ENCODE assay signal across 8 cellular contexts in genomic region chr2:190069936-190070696, GRCh38. TPM values are rescaled to one million over a fixed set of nuclear protein-coding genes. Genes with fewer than 3 reads are reported as not detected.
DNase-seq lines count a peak whose midpoint lies in the region; ATAC-seq and TF ChIP-seq lines count a peak whose summit lies in the region.

No MANE protein-coding gene starts in this region.

- H3K9me3 ChIP-seq in adrenal gland (replicated peaks in 1 of 3) (no peaks in the 10 kb centered on the region), thoracic aorta (no peaks in the 10 kb centered on the region), sigmoid colon (no peaks in the 10 kb centered on the region)

- peaks cover 2 to 4% (median 3%) of the 10 kb centered on the region in 3 donors for H3K27me3 Mint-ChIP-seq in immature natural killer cell (ENCODE audit: low read depth in 3 of 3)

- H3K27me3 ChIP-seq in adrenal gland, result no peaks in the 10 kb centered on the region
- no peaks in the 10 kb centered on the region for H3K27me3 ChIP-seq in thoracic aorta (replicated peaks; ENCODE audit: insufficient read depth)
- no peaks in the 10 kb centered on the region for H3K27me3 ChIP-seq in sigmoid colon

- ATAC-seq in HG03108 (IDR thresholded peaks at IDR 0.05; ENCODE audit: unreplicated experiment) (peak; percentile 69), thoracic aorta (ENCODE audit: insufficient number of reproducible peaks, low FRiP score, low read depth) (no peak)

- TF ChIP-seq EP300 in sigmoid colon (IDR thresholded peaks at IDR 0.05), result no peak

- H3K4me3 Mint-ChIP-seq in immature natural killer cell, result no peak overlapping the region

- no peaks in the 10 kb centered on the region for H3K4me1 Mint-ChIP-seq in immature natural killer cell

- intact Hi-C loops in adrenal gland (cut with DNase I) (no loop called here), sigmoid colon (cut with DNase I) (loop anchor here (2.0 kb wide), 1 partner anchor 271 kb away; no protein-coding TSS in a partner anchor)

- no peak overlapping the region for H3K27ac Mint-ChIP-seq in immature natural killer cell

- H3K36me3 ChIP-seq in adrenal gland (replicated peaks in 1 of 2) (no peaks in the 10 kb centered on the region), thoracic aorta (no peaks in the 10 kb centered on the region), sigmoid colon (no peaks in the 10 kb centered on the region)

- TF ChIP-seq POLR2A in adrenal gland (IDR thresholded peaks at IDR 0.05) (no peak), sigmoid colon (IDR thresholded peaks at IDR 0.05) (no peak)

- TF ChIP-seq CTCF in adrenal gland (IDR thresholded peaks at IDR 0.05) (peak; percentile 41 to 82 (median 64)), thoracic aorta (IDR thresholded peaks at IDR 0.05) (peak; percentile 41), sigmoid colon (IDR thresholded peaks at IDR 0.05) (peak in 2 of 4 experiments; percentile 37 to 49)

- no peaks in the 10 kb centered on the region for H3K36me3 Mint-ChIP-seq in immature natural killer cell

- 23 to 35% (median 27%) methylated on average over 3 of the region's 3 CpGs for WGBS in adrenal gland, 4 donors
- 61 to 62% methylated on average over 3 of the region's 3 CpGs for WGBS in sigmoid colon, 2 donors

- DNase-seq in stimulated activated CD4-positive, alpha-beta T cell treated with anti-CD3 and anti-CD28 coated beads, Interleukin-12 subunit alpha, Interleukin-12 subunit beta, amount 100 ng/mL, for 4 hours, result peak; percentile 1
- DNase-seq in stimulated activated CD4-positive, alpha-beta T cell treated with anti-CD3 and anti-CD28 coated beads, Interleukin-4, amount 100 ng/mL, for 4 hours, result no peak
- DNase-seq in NCI-H446 treated with DMSO at 0.1 percent for 48 hours (lab: John Stamatoyannopoulos, UW) (peak; percentile 47), adrenal gland (peak; percentile 41 to 75 (median 59)), immature natural killer cell (peak in 2 of 3 donors; percentile 9 to 33), thoracic aorta (ENCODE audit: low spot score) (no peak), sigmoid colon (no peak)

- H3K27ac ChIP-seq in adrenal gland, result no peak overlapping the region
- no peak overlapping the region for H3K27ac ChIP-seq in thoracic aorta
- H3K27ac ChIP-seq in sigmoid colon, result no peak overlapping the region

- H3K4me1 ChIP-seq in adrenal gland (replicated peaks in 1 of 2), result peaks cover 12% of the 10 kb centered on the region in 2 donors
- peaks cover 5 to 8% of the 10 kb centered on the region in 2 donors for H3K4me1 ChIP-seq in thoracic aorta (ENCODE audit: control insufficient read depth in 1 of 2, low read depth in 2 of 2)
- H3K4me1 ChIP-seq in sigmoid colon, result peaks cover 0 to 3% (median 0%) of the 10 kb centered on the region in 4 donors

- peaks cover 0 to 2% (median 0%) of the 10 kb centered on the region in 6 donors for H3K9me3 Mint-ChIP-seq in immature natural killer cell

- H3K4me3 ChIP-seq in adrenal gland, result no peak overlapping the region
- no peak overlapping the region for H3K4me3 ChIP-seq in thoracic aorta
- no peak overlapping the region for H3K4me3 ChIP-seq in sigmoid colon

RNA-seq across cellular contexts. Expression of gene MSTN, which starts 7.6 kb away (rescaled TPM):
- total RNA-seq in adrenal gland (1 to 10 TPM in 1 of 8 donors, under 1 TPM in 6, not detected in 1; 0.14 to 1.1 (median 0.30) TPM), thoracic aorta (1 to 10 TPM in 1 of 2 donors, under 1 TPM in 1; 0.27 to 1.3 TPM), sigmoid colon (under 1 TPM; 0.33 to 0.83 (median 0.56) TPM)
- polyA plus RNA-seq in adrenal gland (1 to 10 TPM in 1 of 3 donors, under 1 TPM in 2; 0.57 to 1.7 (median 0.97) TPM), immature natural killer cell (not detected), sigmoid colon (under 1 TPM in 1 of 3 donors, not detected in 2; 0.13 TPM)

Comparison
In these comparisons a context has a peak if more than half of its experiments do, and no peak if none do; other contexts are left out.
1. DNase-seq: peak in stimulated activated CD4-positive, alpha-beta T cell treated with anti-CD3 and anti-CD28 coated beads, Interleukin-12 subunit alpha, Interleukin-12 subunit beta, amount 100 ng/mL, for 4 hours (single experiment), NCI-H446 treated with DMSO at 0.1 percent for 48 hours (single experiment), adrenal gland (7 of 7) and immature natural killer cell (2 of 3); none in stimulated activated CD4-positive, alpha-beta T cell treated with anti-CD3 and anti-CD28 coated beads, Interleukin-4, amount 100 ng/mL, for 4 hours (0 of 2), thoracic aorta (single experiment) and sigmoid colon (single experiment).